15 cellular contexts compared by ENCODE assay signal in the genomic region with DNA sequence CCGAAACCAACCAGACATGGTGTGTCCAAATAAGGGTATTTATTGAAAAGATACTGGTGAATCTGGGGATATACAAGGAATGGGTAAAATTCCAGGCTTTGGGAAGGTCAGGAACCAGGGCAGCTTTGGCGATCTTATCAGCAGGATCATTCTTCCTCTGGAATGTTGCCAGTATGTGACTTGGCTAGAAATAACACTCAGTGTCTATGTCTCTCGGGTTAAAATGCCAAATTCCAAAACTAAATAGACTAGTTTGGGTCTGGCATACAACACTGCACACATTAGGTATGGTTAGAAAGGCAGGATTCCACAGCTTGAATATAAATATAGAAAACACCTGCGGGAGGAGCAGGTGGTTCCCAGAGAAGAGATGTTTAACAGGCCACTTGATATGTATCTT.
DNase-seq lines count a peak whose midpoint lies in the region; ATAC-seq and TF ChIP-seq lines count a peak whose summit lies in the region.
"Had no signal": no experiment of that assay in that cellular context is flagged by ENCODE, and none has a peak within 500 bp of the region (broad histone marks: within the 10 kb centered on the region; RNA-seq: fewer than 3 reads in every experiment).

No MANE protein-coding gene starts in this region.

- H3K27ac ChIP-seq in SJCRH30: peak overlapping the region; percentile 81
- no peak overlapping the region for H3K27ac ChIP-seq in upper lobe of right lung
- H3K27ac ChIP-seq: upper lobe of left lung had no signal

- DNase-seq in NCI-H2107 treated with DMSO at 0.1 percent for 48 hours (lab: John Stamatoyannopoulos, UW; ENCODE audit: unreplicated experiment) (peak; percentile 8), NCI-H2107 (lab: John Stamatoyannopoulos, UW) (no peak), LNCaP clone FGC (ENCODE audit: low read depth) (peak; percentile 60), SJCRH30 (peak; percentile 73 to 93), mucosa of descending colon (no peak), HCEC 1CT (no peak), upper lobe of right lung (no peak)
- DNase-seq in activated naive CD4-positive, alpha-beta T cell treated with anti-CD3 and anti-CD28 coated beads, Interleukin-2, amount 50 U/mL, for 72 hours (ENCODE audit: low spot score in 2 of 2): no peak
- DNase-seq: activated CD4-positive, alpha-beta T cell treated with anti-CD3 and anti-CD28 coated beads for 36 hours; activated naive CD4-positive, alpha-beta T cell; CD4-positive, CD25-positive, alpha-beta regulatory T cell; left ventricle myocardium superior; NCI-H2081; stimulated activated naive B cell treated with anti-CD40 and anti-IgM and Interleukin-4, amounts not matched to agents 10 μg/mL and 1 μg/mL and 100 μg/mL, for 72 hours; upper lobe of left lung had no signal

- H3K27me3 ChIP-seq in SJCRH30 (no peaks in the 10 kb centered on the region), upper lobe of right lung (no peaks in the 10 kb centered on the region)
- H3K27me3 ChIP-seq: upper lobe of left lung had no signal

- no peaks in the 10 kb centered on the region; the same call in 1 of the 2 replicates for H3K9me3 ChIP-seq in SJCRH30 (replicated peaks)
- no peaks in the 10 kb centered on the region for H3K9me3 ChIP-seq in mucosa of descending colon
- no peaks in the 10 kb centered on the region for H3K9me3 ChIP-seq in upper lobe of right lung
- H3K9me3 ChIP-seq: upper lobe of left lung had no signal

- intact Hi-C loops in mucosa of descending colon (cut with DNase I, micrococcal nuclease): no loop called here
- intact Hi-C loops in upper lobe of right lung (cut with DNase I): no loop called here

- peaks cover 4 to 5% of the 10 kb centered on the region in 2 donors for H3K9me3 Mint-ChIP-seq in activated naive CD4-positive, alpha-beta T cell treated with anti-CD3 and anti-CD28 coated beads, Interleukin-2, amount 50 U/mL, for 72 hours

- H3K36me3 Mint-ChIP-seq in activated naive CD4-positive, alpha-beta T cell treated with anti-CD3 and anti-CD28 coated beads, Interleukin-2, amount 50 U/mL, for 72 hours: no peaks in the 10 kb centered on the region
- H3K36me3 Mint-ChIP-seq: CD4-positive, CD25-positive, alpha-beta regulatory T cell; stimulated activated naive B cell treated with anti-CD40 and anti-IgM and Interleukin-4, amounts not matched to agents 10 μg/mL and 1 μg/mL and 100 μg/mL, for 72 hours had no signal

- H3K36me3 ChIP-seq in SJCRH30 (no peaks in the 10 kb centered on the region; the same call in 1 of the 2 replicates), mucosa of descending colon (ENCODE audit: low read depth) (no peaks in the 10 kb centered on the region), upper lobe of right lung (no peaks in the 10 kb centered on the region)
- H3K36me3 ChIP-seq: upper lobe of left lung had no signal

- no peak for TF ChIP-seq CTCF in LNCaP clone FGC (IDR thresholded peaks at IDR 0.05; ENCODE audit: control insufficient read depth, extremely low read depth, insufficient read depth)
- no peak for TF ChIP-seq CTCF in mucosa of descending colon (IDR thresholded peaks at IDR 0.05)
- no peak for TF ChIP-seq CTCF in upper lobe of right lung (IDR thresholded peaks at IDR 0.05)

- ATAC-seq in mucosa of descending colon (peak; percentile 25), upper lobe of right lung (no peak)
- no peak for ATAC-seq in activated naive CD4-positive, alpha-beta T cell treated with anti-CD3 and anti-CD28 coated beads, Interleukin-2, amount 50 U/mL, for 72 hours
- ATAC-seq: activated CD4-positive, alpha-beta T cell treated with anti-CD3 and anti-CD28 coated beads for 36 hours; left ventricle myocardium superior; stimulated activated naive B cell treated with anti-CD40 and anti-IgM and Interleukin-4, amounts not matched to agents 10 μg/mL and 1 μg/mL and 100 μg/mL, for 72 hours had no signal

- H3K4me3 ChIP-seq in LNCaP clone FGC (ENCODE audit: low read depth, low read length) (no peak overlapping the region), SJCRH30 (no peak overlapping the region), mucosa of descending colon (no peak overlapping the region), upper lobe of right lung (no peak overlapping the region)
- H3K4me3 ChIP-seq: upper lobe of left lung had no signal

- no peak overlapping the region for H3K27ac Mint-ChIP-seq in activated naive CD4-positive, alpha-beta T cell treated with anti-CD3 and anti-CD28 coated beads, Interleukin-2, amount 50 U/mL, for 72 hours
- H3K27ac Mint-ChIP-seq: activated CD4-positive, alpha-beta T cell treated with anti-CD3 and anti-CD28 coated beads for 36 hours; stimulated activated naive B cell treated with anti-CD40 and anti-IgM and Interleukin-4, amounts not matched to agents 10 μg/mL and 1 μg/mL and 100 μg/mL, for 72 hours had no signal

- H3K4me1 ChIP-seq in SJCRH30: peaks cover 79% of the 10 kb centered on the region
- no peaks in the 10 kb centered on the region for H3K4me1 ChIP-seq in mucosa of descending colon (ENCODE audit: low read depth)
- peaks cover 5% of the 10 kb centered on the region for H3K4me1 ChIP-seq in upper lobe of right lung

Comparison
In these comparisons a context has a peak if more than half of its experiments do, and no peak if none do; other contexts are left out.
1. DNase-seq: peak in NCI-H2107 treated with DMSO at 0.1 percent for 48 hours (single experiment), LNCaP clone FGC (single experiment) and SJCRH30 (2 of 2); none in NCI-H2107 (single experiment), mucosa of descending colon (0 of 3), HCEC 1CT (single experiment), upper lobe of right lung (single experiment) and activated naive CD4-positive, alpha-beta T cell treated with anti-CD3 and anti-CD28 coated beads, Interleukin-2, amount 50 U/mL, for 72 hours (0 of 2).